In genomic region chr19:40315812-40316475, GRCh38 we compare ENCODE assay signal across 17 cellular contexts.
"Had no signal": no experiment of that assay in that cellular context is flagged by ENCODE, and none has a peak within 500 bp of the region (broad histone marks: within the 10 kb centered on the region; RNA-seq: fewer than 3 reads in every experiment).

No MANE protein-coding gene starts in this region.

- H3K27me3 ChIP-seq: body of pancreas, ovary had no signal

- H3K27ac Mint-ChIP-seq: activated CD4-positive, alpha-beta memory T cell treated with anti-CD3 and anti-CD28 coated beads, Interleukin-2, amount 10 ng/mL, durations not matched to agents 7 days and 5 days; activated CD4-positive, alpha-beta T cell treated with anti-CD3 and anti-CD28 coated beads for 36 hours; activated naive CD8-positive, alpha-beta T cell; activated T-cell treated with anti-CD3 and anti-CD28 coated beads, Interleukin-2, amount 50 U/mL, for 24 hours; stimulated activated memory B cell treated with anti-CD40 and anti-IgM and Interleukin-4, amounts not matched to agents 10 μg/mL and 1 μg/mL and 100 μg/mL, for 72 hours had no signal

- H3K27me3 Mint-ChIP-seq: activated CD4-positive, alpha-beta memory T cell treated with anti-CD3 and anti-CD28 coated beads, Interleukin-2, amount 10 ng/mL, durations not matched to agents 7 days and 5 days; activated CD4-positive, alpha-beta T cell treated with anti-CD3 and anti-CD28 coated beads for 36 hours; activated naive CD8-positive, alpha-beta T cell; activated T-cell treated with anti-CD3 and anti-CD28 coated beads, Interleukin-2, amount 50 U/mL, for 24 hours; stimulated activated memory B cell treated with anti-CD40 and anti-IgM and Interleukin-4, amounts not matched to agents 10 μg/mL and 1 μg/mL and 100 μg/mL, for 72 hours had no signal

- DNase-seq: activated CD4-positive, alpha-beta memory T cell treated with anti-CD3 and anti-CD28 coated beads, Interleukin-2, amount 10 ng/mL, durations not matched to agents 7 days and 5 days; activated CD4-positive, alpha-beta T cell treated with anti-CD3 and anti-CD28 coated beads for 36 hours; activated gamma-delta T cell; activated T-cell treated with anti-CD3 and anti-CD28 coated beads, Interleukin-2, amount 50 U/mL, for 24 hours; amniotic stem cell; body of pancreas; cerebellar nuclear complex; effector CD8-positive, alpha-beta T cell; foreskin melanocyte; head of caudate nucleus; left cardiac atrium; midbrain; T-helper 2 cell had no signal

- H3K27ac ChIP-seq: body of pancreas, ovary had no signal

- H3K4me1 Mint-ChIP-seq: activated CD4-positive, alpha-beta T cell treated with anti-CD3 and anti-CD28 coated beads for 36 hours; stimulated activated memory B cell treated with anti-CD40 and anti-IgM and Interleukin-4, amounts not matched to agents 10 μg/mL and 1 μg/mL and 100 μg/mL, for 72 hours had no signal

- H3K9me3 Mint-ChIP-seq: activated CD4-positive, alpha-beta memory T cell treated with anti-CD3 and anti-CD28 coated beads, Interleukin-2, amount 10 ng/mL, durations not matched to agents 7 days and 5 days; activated T-cell treated with anti-CD3 and anti-CD28 coated beads, Interleukin-2, amount 50 U/mL, for 24 hours; stimulated activated memory B cell treated with anti-CD40 and anti-IgM and Interleukin-4, amounts not matched to agents 10 μg/mL and 1 μg/mL and 100 μg/mL, for 72 hours had no signal

- H3K9me3 ChIP-seq: body of pancreas, ovary had no signal

- H3K4me3 Mint-ChIP-seq: activated CD4-positive, alpha-beta memory T cell treated with anti-CD3 and anti-CD28 coated beads, Interleukin-2, amount 10 ng/mL, durations not matched to agents 7 days and 5 days; activated CD4-positive, alpha-beta T cell treated with anti-CD3 and anti-CD28 coated beads for 36 hours; activated naive CD8-positive, alpha-beta T cell; activated T-cell treated with anti-CD3 and anti-CD28 coated beads, Interleukin-2, amount 50 U/mL, for 24 hours; stimulated activated memory B cell treated with anti-CD40 and anti-IgM and Interleukin-4, amounts not matched to agents 10 μg/mL and 1 μg/mL and 100 μg/mL, for 72 hours had no signal

- H3K4me1 ChIP-seq: body of pancreas had no signal

- H3K36me3 Mint-ChIP-seq: activated naive CD8-positive, alpha-beta T cell had no signal

- H3K36me3 ChIP-seq: ovary had no signal

- H3K4me3 ChIP-seq: body of pancreas, lung, ovary had no signal
